ENCODE assay signal across 35 cellular contexts in the genomic region with DNA sequence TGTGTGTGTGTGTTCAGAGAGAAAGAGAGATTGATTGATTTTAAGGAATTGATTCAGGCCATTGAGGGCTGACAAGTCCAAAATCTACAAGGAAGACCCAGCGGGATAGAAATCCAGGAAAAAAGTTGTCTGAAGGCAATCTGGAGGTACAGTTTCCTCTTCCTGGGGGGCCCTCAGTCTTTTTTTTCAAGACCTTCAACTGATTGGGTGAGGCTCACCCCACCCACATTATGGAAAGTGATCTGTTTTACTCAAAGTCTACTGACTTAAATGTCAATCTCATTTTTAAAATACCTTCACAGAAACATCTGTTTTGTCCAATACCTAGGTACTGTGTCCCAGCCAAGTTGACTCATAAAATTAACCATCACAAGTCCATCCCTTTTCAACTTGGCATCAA.
"Had no signal": no experiment of that assay in that cellular context is flagged by ENCODE, and none has a peak within 500 bp of the region (broad histone marks: within the 10 kb centered on the region; RNA-seq: fewer than 3 reads in every experiment).

No MANE protein-coding gene starts in this region.

- H3K4me1 Mint-ChIP-seq: activated B cell treated with CpG ODN at 0.5 μM for 24 hours; activated CD4-positive, alpha-beta T cell treated with anti-CD3 and anti-CD28 coated beads, Interleukin-2, amount 10 ng/mL, durations not matched to agents 24 days and 14 days; activated naive CD4-positive, alpha-beta T cell treated with anti-CD3 and anti-CD28 coated beads, Interleukin-2, amount 10 ng/mL, durations not matched to agents 7 days and 5 days; activated naive CD4-positive, alpha-beta T cell treated with anti-CD3 and anti-CD28 coated beads, Interleukin-2, amount 50 U/mL, for 24 hours; activated naive CD8-positive, alpha-beta T cell treated with anti-CD3 and anti-CD28 coated beads, Interleukin-2, amount 10 ng/mL, durations not matched to agents 7 days and 5 days; activated naive CD8-positive, alpha-beta T cell treated with anti-CD3 and anti-CD28 coated beads, Interleukin-2, amount 50 U/mL, for 24 hours; central memory CD8-positive, alpha-beta T cell had no signal

- H3K36me3 Mint-ChIP-seq: activated CD4-positive, alpha-beta memory T cell treated with anti-CD3 and anti-CD28 coated beads for 36 hours; activated naive CD4-positive, alpha-beta T cell treated with anti-CD3 and anti-CD28 coated beads, Interleukin-2, amount 10 ng/mL, durations not matched to agents 7 days and 5 days; activated naive CD4-positive, alpha-beta T cell treated with anti-CD3 and anti-CD28 coated beads, Interleukin-2, amount 50 U/mL, for 24 hours; activated naive CD8-positive, alpha-beta T cell treated with anti-CD3 and anti-CD28 coated beads, Interleukin-2, amount 10 ng/mL, durations not matched to agents 7 days and 5 days had no signal

- ATAC-seq: activated CD8-positive, alpha-beta T cell treated with anti-CD3 and anti-CD28 coated beads for 36 hours; activated naive CD8-positive, alpha-beta T cell treated with anti-CD3 and anti-CD28 coated beads, Interleukin-2, amount 50 U/mL, for 24 hours had no signal

- H3K27me3 ChIP-seq: cardiac muscle cell had no signal

- H3K27me3 Mint-ChIP-seq: activated B cell treated with CpG ODN at 0.5 μM for 24 hours; activated CD4-positive, alpha-beta memory T cell treated with anti-CD3 and anti-CD28 coated beads for 36 hours; activated CD8-positive, alpha-beta T cell treated with anti-CD3 and anti-CD28 coated beads for 36 hours; activated naive CD4-positive, alpha-beta T cell treated with anti-CD3 and anti-CD28 coated beads, Interleukin-2, amount 10 ng/mL, durations not matched to agents 7 days and 5 days; activated naive CD4-positive, alpha-beta T cell treated with anti-CD3 and anti-CD28 coated beads, Interleukin-2, amount 50 U/mL, for 24 hours; activated naive CD8-positive, alpha-beta T cell treated with anti-CD3 and anti-CD28 coated beads, Interleukin-2, amount 50 U/mL, for 24 hours; brain; central memory CD8-positive, alpha-beta T cell had no signal

- H3K27ac ChIP-seq: cardiac muscle cell had no signal

- FAIRE-seq: bronchial epithelial cell, TTC549 had no signal

- H3K27ac Mint-ChIP-seq: activated B cell treated with CpG ODN at 0.5 μM for 24 hours; activated CD4-positive, alpha-beta memory T cell treated with anti-CD3 and anti-CD28 coated beads for 36 hours; activated CD4-positive, alpha-beta T cell treated with anti-CD3 and anti-CD28 coated beads, Interleukin-2, amount 10 ng/mL, durations not matched to agents 24 days and 14 days; activated CD8-positive, alpha-beta T cell treated with anti-CD3 and anti-CD28 coated beads for 36 hours; activated naive CD4-positive, alpha-beta T cell treated with anti-CD3 and anti-CD28 coated beads, Interleukin-2, amount 10 ng/mL, durations not matched to agents 7 days and 5 days; activated naive CD4-positive, alpha-beta T cell treated with anti-CD3 and anti-CD28 coated beads, Interleukin-2, amount 50 U/mL, for 24 hours; activated naive CD8-positive, alpha-beta T cell; activated naive CD8-positive, alpha-beta T cell treated with anti-CD3 and anti-CD28 coated beads, Interleukin-2, amount 10 ng/mL, durations not matched to agents 7 days and 5 days; activated naive CD8-positive, alpha-beta T cell treated with anti-CD3 and anti-CD28 coated beads, Interleukin-2, amount 50 U/mL, for 24 hours; activated T-helper 2 cell treated with anti-CD3 and anti-CD28 coated beads, Interferon-gamma antibody, Interleukin-2, Interleukin-4, amounts not matched to agents 10 μg/mL and 5 μg/mL and 100 μg/mL, durations not matched to agents 14 hours and 24 hours and 36 hours; T-helper 1 cell treated with Interleukin-12 subunit alpha and Interleukin-12 subunit beta and Interleukin-4 antibody, amounts not matched to agents 30 μg/mL and 1 μg/mL, for 36 hours; T-helper 2 cell treated with Interferon-gamma antibody and Interleukin-4, amounts not matched to agents 5 μg/mL and 100 μg/mL, for 36 hours had no signal

- H3K4me3 Mint-ChIP-seq: activated B cell treated with CpG ODN at 0.5 μM for 24 hours; activated CD4-positive, alpha-beta memory T cell treated with anti-CD3 and anti-CD28 coated beads for 36 hours; activated CD4-positive, alpha-beta T cell treated with anti-CD3 and anti-CD28 coated beads, Interleukin-2, amount 10 ng/mL, durations not matched to agents 24 days and 14 days; activated CD8-positive, alpha-beta T cell treated with anti-CD3 and anti-CD28 coated beads for 36 hours; activated naive CD4-positive, alpha-beta T cell treated with anti-CD3 and anti-CD28 coated beads, Interleukin-2, amount 10 ng/mL, durations not matched to agents 7 days and 5 days; activated naive CD4-positive, alpha-beta T cell treated with anti-CD3 and anti-CD28 coated beads, Interleukin-2, amount 50 U/mL, for 24 hours; activated naive CD8-positive, alpha-beta T cell; activated naive CD8-positive, alpha-beta T cell treated with anti-CD3 and anti-CD28 coated beads, Interleukin-2, amount 10 ng/mL, durations not matched to agents 7 days and 5 days; activated naive CD8-positive, alpha-beta T cell treated with anti-CD3 and anti-CD28 coated beads, Interleukin-2, amount 50 U/mL, for 24 hours; central memory CD8-positive, alpha-beta T cell; T-helper 1 cell treated with Interleukin-12 subunit alpha and Interleukin-12 subunit beta and Interleukin-4 antibody, amounts not matched to agents 30 μg/mL and 1 μg/mL, for 36 hours; T-helper 2 cell treated with Interferon-gamma antibody and Interleukin-4, amounts not matched to agents 5 μg/mL and 100 μg/mL, for 36 hours had no signal

- H3K9me3 Mint-ChIP-seq: activated CD4-positive, alpha-beta memory T cell treated with anti-CD3 and anti-CD28 coated beads for 36 hours; activated CD4-positive, alpha-beta T cell treated with anti-CD3 and anti-CD28 coated beads, Interleukin-2, amount 10 ng/mL, durations not matched to agents 24 days and 14 days; activated CD8-positive, alpha-beta T cell treated with anti-CD3 and anti-CD28 coated beads for 36 hours; activated naive CD4-positive, alpha-beta T cell treated with anti-CD3 and anti-CD28 coated beads, Interleukin-2, amount 10 ng/mL, durations not matched to agents 7 days and 5 days; activated naive CD4-positive, alpha-beta T cell treated with anti-CD3 and anti-CD28 coated beads, Interleukin-2, amount 50 U/mL, for 24 hours; activated naive CD8-positive, alpha-beta T cell treated with anti-CD3 and anti-CD28 coated beads, Interleukin-2, amount 10 ng/mL, durations not matched to agents 7 days and 5 days; activated naive CD8-positive, alpha-beta T cell treated with anti-CD3 and anti-CD28 coated beads, Interleukin-2, amount 50 U/mL, for 24 hours; activated T-helper 2 cell treated with anti-CD3 and anti-CD28 coated beads, Interferon-gamma antibody, Interleukin-2, Interleukin-4, amounts not matched to agents 10 μg/mL and 5 μg/mL and 100 μg/mL, durations not matched to agents 14 hours and 24 hours and 36 hours; brain; central memory CD8-positive, alpha-beta T cell; T-helper 1 cell treated with Interleukin-12 subunit alpha and Interleukin-12 subunit beta and Interleukin-4 antibody, amounts not matched to agents 30 μg/mL and 1 μg/mL, for 36 hours; T-helper 2 cell treated with Interferon-gamma antibody and Interleukin-4, amounts not matched to agents 5 μg/mL and 100 μg/mL, for 36 hours had no signal

- H3K36me3 ChIP-seq: cardiac muscle cell had no signal

- H3K4me3 ChIP-seq: cardiac muscle cell had no signal

- DNase-seq: activated B cell treated with CpG ODN at 0.5 μM for 24 hours; activated CD4-positive, alpha-beta memory T cell treated with anti-CD3 and anti-CD28 coated beads for 36 hours; activated CD4-positive, alpha-beta T cell treated with anti-CD3 and anti-CD28 coated beads for 4 hours; activated CD4-positive, alpha-beta T cell treated with anti-CD3 and anti-CD28 coated beads, Interleukin-2, amount 10 ng/mL, durations not matched to agents 24 days and 14 days; activated CD4-positive, alpha-beta T cell treated with anti-CD3 and anti-CD28 coated beads, Interleukin-2, amount 50 U/mL, for 1 hour; activated CD4-positive, alpha-beta T cell treated with anti-CD3 and anti-CD28 coated beads, Interleukin-2, amount 50 U/mL, for 4 hours; activated CD4-positive, CD25-positive, alpha-beta regulatory T cell treated with anti-CD3 and anti-CD28 coated beads, Interleukin-2, amount 50 U/mL, for 72 hours; activated CD8-positive, alpha-beta memory T cell treated with anti-CD3 and anti-CD28 coated beads, Interleukin-2, amount 50 U/mL, for 4 hours; activated CD8-positive, alpha-beta T cell treated with anti-CD3 and anti-CD28 coated beads for 36 hours; activated effector memory CD4-positive, alpha-beta T cell treated with Interleukin-2 at 50 U/mL for 16 hours; activated gamma-delta T cell; activated naive CD4-positive, alpha-beta T cell treated with anti-CD3 and anti-CD28 coated beads, Interleukin-2, amount 10 ng/mL, durations not matched to agents 7 days and 5 days; activated naive CD4-positive, alpha-beta T cell treated with Interleukin-2 at 50 U/mL for 16 hours; activated naive CD8-positive, alpha-beta T cell treated with anti-CD3 and anti-CD28 coated beads, Interleukin-2, amount 10 ng/mL, durations not matched to agents 7 days and 5 days; activated naive CD8-positive, alpha-beta T cell treated with anti-CD3 and anti-CD28 coated beads, Interleukin-2, amount 50 U/mL, for 24 hours; activated T-cell treated with anti-CD3 and anti-CD28 coated beads for 4 hours; activated T-cell treated with anti-CD3 and anti-CD28 coated beads, Interleukin-2, amount 50 U/mL, for 1 hour; activated T-cell treated with anti-CD3 and anti-CD28 coated beads, Interleukin-2, amount 50 U/mL, for 48 hours; amygdala; anterior cingulate cortex; caudate nucleus; cerebellar nuclear complex; T-helper 1 cell; T-helper 2 cell; T-helper 9 cell had no signal
